8 cellular contexts compared by ENCODE assay signal in the genomic region with DNA sequence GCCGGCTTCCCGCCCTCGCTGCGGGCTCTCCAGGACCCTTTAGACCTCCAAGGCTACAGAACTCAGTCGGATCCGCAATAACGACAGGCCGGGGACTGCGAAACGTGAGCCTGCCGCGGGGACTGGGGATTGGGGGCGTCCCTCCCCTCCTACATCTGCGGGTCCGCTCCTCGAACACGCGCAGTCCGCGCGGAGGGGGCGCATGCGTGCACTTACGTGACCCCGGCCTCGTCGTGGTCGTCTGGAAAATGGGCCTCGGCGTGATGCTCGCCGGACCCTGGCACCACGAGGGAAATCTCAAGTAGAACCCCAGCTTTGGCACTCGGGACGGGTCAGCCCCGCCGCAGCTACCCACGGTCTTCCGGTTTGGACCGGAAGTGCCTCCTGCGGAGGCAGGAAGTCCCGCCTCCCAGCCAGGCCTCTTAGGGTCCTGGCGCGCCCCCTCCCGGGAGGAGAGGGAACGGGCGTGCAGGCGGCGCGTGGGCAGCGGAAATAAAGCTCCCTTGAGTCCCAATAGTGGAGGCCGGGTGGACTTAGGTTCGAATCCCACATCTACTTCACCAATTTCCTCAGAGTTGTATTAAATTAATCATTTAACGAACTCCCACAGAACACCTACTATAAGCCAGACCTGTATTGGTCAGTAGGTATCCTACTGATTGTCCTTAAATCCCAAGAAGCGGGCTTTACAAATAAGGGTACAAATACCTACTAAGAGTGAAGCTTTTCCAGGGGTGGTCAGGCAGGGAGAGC. TPM values are rescaled to one million over a fixed set of nuclear protein-coding genes. Genes with fewer than 3 reads are reported as not detected.
DNase-seq lines count a peak whose midpoint lies in the region; ATAC-seq, FAIRE-seq and TF ChIP-seq lines count a peak whose summit lies in the region.

A gene with protein sequence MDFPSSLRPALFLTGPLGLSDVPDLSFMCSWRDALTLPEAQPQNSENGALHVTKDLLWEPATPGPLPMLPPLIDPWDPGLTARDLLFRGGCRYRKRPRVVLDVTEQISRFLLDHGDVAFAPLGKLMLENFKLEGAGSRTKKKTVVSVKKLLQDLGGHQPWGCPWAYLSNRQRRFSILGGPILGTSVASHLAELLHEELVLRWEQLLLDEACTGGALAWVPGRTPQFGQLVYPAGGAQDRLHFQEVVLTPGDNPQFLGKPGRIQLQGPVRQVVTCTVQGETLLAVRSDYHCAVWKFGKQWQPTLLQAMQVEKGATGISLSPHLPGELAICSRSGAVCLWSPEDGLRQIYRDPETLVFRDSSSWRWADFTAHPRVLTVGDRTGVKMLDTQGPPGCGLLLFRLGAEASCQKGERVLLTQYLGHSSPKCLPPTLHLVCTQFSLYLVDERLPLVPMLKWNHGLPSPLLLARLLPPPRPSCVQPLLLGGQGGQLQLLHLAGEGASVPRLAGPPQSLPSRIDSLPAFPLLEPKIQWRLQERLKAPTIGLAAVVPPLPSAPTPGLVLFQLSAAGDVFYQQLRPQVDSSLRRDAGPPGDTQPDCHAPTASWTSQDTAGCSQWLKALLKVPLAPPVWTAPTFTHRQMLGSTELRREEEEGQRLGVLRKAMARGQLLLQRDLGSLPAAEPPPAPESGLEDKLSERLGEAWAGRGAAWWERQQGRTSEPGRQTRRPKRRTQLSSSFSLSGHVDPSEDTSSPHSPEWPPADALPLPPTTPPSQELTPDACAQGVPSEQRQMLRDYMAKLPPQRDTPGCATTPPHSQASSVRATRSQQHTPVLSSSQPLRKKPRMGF (minus strand): TSS at position 373 of the 753 bp plus-strand sequence. CDS start 2,069 bp downstream, outside the sequence.

- 3% methylated on average over 55 of the region's 55 CpGs for WGBS in HUES64

- peaks cover 33% of the 10 kb centered on the region for H3K36me3 ChIP-seq in HUES64 (ENCODE audit: insufficient read depth, low read length)
- H3K36me3 ChIP-seq in OCI-LY3 (replicated peaks; ENCODE audit: low read depth, low read length): peaks cover 13% of the 10 kb centered on the region
- H3K36me3 ChIP-seq in endothelial cell of umbilical vein (ENCODE audit: control insufficient read depth in 2 of 2, extremely low read depth in 1 of 2, insufficient read depth in 2 of 2, low read length in 2 of 2): peaks cover 3 to 16% of the 10 kb centered on the region in 2 experiments

- CTCF ChIA-PET in endothelial cell of umbilical vein (lab: Charles Lee): interaction anchor here (0.5 to 2.2 kb wide), 50 partner anchors 8 to 363 kb away, joined by 3 to 29 read pairs (median 5); a partner anchor contains a TSS

- peak within 1 kb of the TSS; percentile 75 for H3K4me2 ChIP-seq in OCI-LY3 (ENCODE audit: low read length)
- H3K4me2 ChIP-seq in endothelial cell of umbilical vein (ENCODE audit: insufficient read depth, low read length): peak within 1 kb of the TSS; percentile 33

- POLR2A ChIA-PET in endothelial cell of umbilical vein (lab: Charles Lee): interaction anchor here (0.6 to 1.1 kb wide), 2 partner anchors 70 to 356 kb away, joined by 5 to 8 read pairs; a partner anchor contains a TSS

- no peaks in the 10 kb centered on the region for H3K4me1 ChIP-seq in HUES64 (ENCODE audit: insufficient read depth, low read length)
- peaks cover 8% of the 10 kb centered on the region for H3K4me1 ChIP-seq in OCI-LY3 (ENCODE audit: low read length)
- peaks cover 17% of the 10 kb centered on the region for H3K4me1 ChIP-seq in endothelial cell of umbilical vein (ENCODE audit: control insufficient read depth, extremely low read depth, insufficient read depth, low read length)

- H3K27me3 ChIP-seq in HUES64 (ENCODE audit: insufficient read depth, low read length): no peaks in the 10 kb centered on the region
- H3K27me3 ChIP-seq in OCI-LY3 (ENCODE audit: low read depth, low read length): no peaks in the 10 kb centered on the region
- no peaks in the 10 kb centered on the region for H3K27me3 ChIP-seq in endothelial cell of umbilical vein (ENCODE audit: control insufficient read depth in 2 of 2, insufficient read depth in 2 of 2, low read length in 2 of 2)

- intact Hi-C loops in endothelial cell of umbilical vein (cut with micrococcal nuclease): loop anchor here (1.0 to 5.0 kb wide), 5 partner anchors 10 to 234 kb away; a partner anchor contains a TSS

- H4K20me1 ChIP-seq in OCI-LY3 (ENCODE audit: insufficient read depth, low read length) (no peaks in the 10 kb centered on the region), endothelial cell of umbilical vein (replicated peaks; ENCODE audit: control insufficient read depth, extremely low read depth, insufficient read depth, low read length) (no peaks in the 10 kb centered on the region)

- no peaks in the 10 kb centered on the region for H3K9me1 ChIP-seq in endothelial cell of umbilical vein (replicated peaks; ENCODE audit: control insufficient read depth, extremely low read depth, insufficient read depth, low read length)

- BruUV-seq in endothelial cell of umbilical vein (replicated peaks; lab: Mats Ljungman, UMichigan): TSS peak; percentile 47

- H3K9me3 ChIP-seq in HUES64 (ENCODE audit: insufficient read depth, low read depth, low read length) (no peaks in the 10 kb centered on the region), OCI-LY3 (ENCODE audit: insufficient read depth, low read length) (no peaks in the 10 kb centered on the region), endothelial cell of umbilical vein (replicated peaks; ENCODE audit: control insufficient read depth, insufficient read depth, low read length) (no peaks in the 10 kb centered on the region)

- H3K9ac ChIP-seq in HUES64 (ENCODE audit: low read depth, low read length): peak within 1 kb of the TSS; percentile 82
- H3K9ac ChIP-seq in OCI-LY3 (ENCODE audit: low read length): peak within 1 kb of the TSS; percentile 89
- peak within 1 kb of the TSS; percentile 86 for H3K9ac ChIP-seq in endothelial cell of umbilical vein (replicated peaks; ENCODE audit: extremely low read depth, insufficient read depth, low read length)

- H3K27ac ChIP-seq in HUES64 (ENCODE audit: low read depth, low read length) (peak within 1 kb of the TSS; percentile 37; the same call in 1 of the 2 replicates), OCI-LY3 (ENCODE audit: low read length) (peak within 1 kb of the TSS; percentile 32; the same call in 1 of the 2 replicates), endothelial cell of umbilical vein (ENCODE audit: insufficient read depth, low read depth, low read length) (peak within 1 kb of the TSS; percentile 35)

- peak; percentile 61 for TF ChIP-seq POLR2A in endothelial cell of umbilical vein (IDR thresholded peaks at IDR 0.05; ENCODE audit: low read depth, low read length)

- peak; percentile 95 for ATAC-seq in GM21423 (IDR thresholded peaks at IDR 0.05; ENCODE audit: unreplicated experiment)

- dilution Hi-C loops in endothelial cell of umbilical vein (cut with MboI; ENCODE audit: extremely low pct_ligation_motif_present, low sequenced_read_pairs): no loop called here

- FAIRE-seq in D721Med (lab: Jason Lieb, UNC) (no peak), endothelial cell of umbilical vein (lab: Jason Lieb, UNC) (peak; percentile 94)

- DNase-seq in D721Med (ENCODE audit: insufficient read length, low spot score): peak; percentile 67
- peak; percentile 97 for DNase-seq in activated CD8-positive, alpha-beta memory T cell treated with anti-CD3 and anti-CD28 coated beads, Interleukin-2, amount 50 U/mL, for 48 hours
- peak; percentile 94 for DNase-seq in endothelial cell of umbilical vein (ENCODE audit: low read depth, low spot score)
- DNase-seq in middle frontal gyrus (ENCODE audit: extremely low spot score, low spot score): peak; percentile 94
- peak; percentile 87 to 88 for DNase-seq in stimulated activated CD8-positive, alpha-beta memory T cell treated with anti-CD3 and anti-CD28 coated beads, Interleukin-2, amount 100 ng/mL, for 48 hours (ENCODE audit: low read depth in 2 of 2)

- H2AFZ ChIP-seq in OCI-LY3 (ENCODE audit: low read depth, low read length) (peak within 1 kb of the TSS; percentile 99), endothelial cell of umbilical vein (ENCODE audit: low read depth, low read length) (peak within 1 kb of the TSS; percentile 100)

- H3K79me2 ChIP-seq in OCI-LY3 (ENCODE audit: low read length) (peaks cover 24% of the 10 kb centered on the region), endothelial cell of umbilical vein (ENCODE audit: control insufficient read depth, insufficient read depth, low read length) (peaks cover 23% of the 10 kb centered on the region)

- peak within 1 kb of the TSS; percentile 91 for H3K4me3 ChIP-seq in HUES64 (ENCODE audit: low read length)
- peak within 1 kb of the TSS; percentile 97 for H3K4me3 ChIP-seq in OCI-LY3 (ENCODE audit: low read length)
- H3K4me3 ChIP-seq in endothelial cell of umbilical vein (replicated peaks in 1 of 3; ENCODE audit: insufficient read depth in 1 of 3, low read depth in 1 of 3, low read length in 3 of 3): peak within 1 kb of the TSS; percentile 76 to 95 (median 86)

- TF ChIP-seq CTCF in D721Med (IDR thresholded peaks at IDR 0.05; ENCODE audit: insufficient read depth, missing control alignments): peak; percentile 86
- TF ChIP-seq CTCF in OCI-LY3 (IDR thresholded peaks at IDR 0.05; ENCODE audit: low read depth, low read length): peak; percentile 89
- TF ChIP-seq CTCF in endothelial cell of umbilical vein (IDR thresholded peaks at IDR 0.05; ENCODE audit: extremely low read depth in 1 of 2, insufficient read depth in 1 of 2, low read depth in 1 of 2, low read length in 2 of 2): peak; percentile 98 to 99

TF ChIP-seq in endothelial cell of umbilical vein, 7 proteins besides CTCF, POLR2A, EP300 and RAD21:
- TF ChIP-seq GATA2 (IDR thresholded peaks at IDR 0.05; ENCODE audit: insufficient read depth, insufficient read length, low read depth, low read length): no peak
- TF ChIP-seq, protein P1, sequence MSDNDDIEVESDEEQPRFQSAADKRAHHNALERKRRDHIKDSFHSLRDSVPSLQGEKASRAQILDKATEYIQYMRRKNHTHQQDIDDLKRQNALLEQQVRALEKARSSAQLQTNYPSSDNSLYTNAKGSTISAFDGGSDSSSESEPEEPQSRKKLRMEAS (IDR thresholded peaks at IDR 0.05; ENCODE audit: insufficient read depth, insufficient read length): peak; percentile 16
- TF ChIP-seq POLR2AphosphoS5 (IDR thresholded peaks at IDR 0.05; ENCODE audit: insufficient read depth, low read depth, low read length): peak; percentile 77

RNA-seq across cellular contexts. Expression of the gene that starts here (rescaled TPM):
- polyA plus RNA-seq in HUES64 (2013, experiment 1 of 2): 34.5 TPM
- 29.5 TPM for polyA plus RNA-seq in HUES64 (2013, experiment 2 of 2)
- 57.2 and 62.3 TPM in 2 replicates for total RNA-seq in endothelial cell of umbilical vein
- 74.2 and 77.6 TPM in 2 replicates for polyA plus RNA-seq in endothelial cell of umbilical vein
- polyA plus RNA-seq in endothelial cell of umbilical vein (2011; cell fraction: cytosol; rRNA removed): 18.6 and 28.5 TPM in 2 replicates
- 396 and 440 TPM in 2 replicates for polyA plus RNA-seq in endothelial cell of umbilical vein (2011; cell fraction: nucleus; rRNA removed)
- 48.3 and 61.5 TPM in 2 replicates for polyA plus RNA-seq in endothelial cell of umbilical vein (2012)
- polyA minus RNA-seq in endothelial cell of umbilical vein: 42.9 and 60.9 TPM in 2 replicates
- 10.4 TPM for polyA minus RNA-seq in endothelial cell of umbilical vein (2011; cell fraction: cytosol; rRNA and poly(A)+ RNA removed)
- 81.4 and 105 TPM in 2 replicates for polyA minus RNA-seq in endothelial cell of umbilical vein (2011; cell fraction: nucleus; rRNA and poly(A)+ RNA removed)

Comparison
In these comparisons a context has a peak if more than half of its experiments do, and no peak if none do; other contexts are left out.
1. Peak in every context shown above with its lines: DNase-seq, ATAC-seq, H3K4me3 ChIP-seq and H3K27ac ChIP-seq.